In the genomic region with DNA sequence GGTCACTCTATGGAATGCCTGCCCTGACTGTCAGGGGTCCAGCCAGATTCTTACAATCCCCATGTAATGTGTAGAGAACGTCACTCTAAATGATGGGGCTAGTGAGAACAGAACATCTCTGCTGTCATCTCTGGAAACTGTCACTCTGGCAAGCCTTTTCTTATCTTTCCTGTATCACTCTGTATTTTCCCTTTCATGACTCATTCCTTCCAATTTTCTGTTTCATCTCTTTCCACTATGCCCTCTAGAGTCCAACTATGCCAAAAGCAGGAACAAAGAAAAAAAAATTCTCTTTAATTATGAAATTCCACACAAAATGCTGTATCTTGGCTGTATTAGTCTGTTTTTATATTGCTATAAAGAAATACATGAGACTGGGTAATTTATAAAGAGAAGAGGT, we compare ENCODE assay signal across 1 cellular context.
TF ChIP-seq lines count a peak whose summit lies in the region.

No MANE protein-coding gene starts in this region.

TF ChIP-seq in K562, 482 proteins besides CTCF, POLR2A, EP300 and RAD21 (continued from another document and continues in another):
- TF ChIP-seq, protein P1, sequence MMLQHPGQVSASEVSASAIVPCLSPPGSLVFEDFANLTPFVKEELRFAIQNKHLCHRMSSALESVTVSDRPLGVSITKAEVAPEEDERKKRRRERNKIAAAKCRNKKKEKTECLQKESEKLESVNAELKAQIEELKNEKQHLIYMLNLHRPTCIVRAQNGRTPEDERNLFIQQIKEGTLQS (IDR thresholded peaks at IDR 0.05) = peak; percentile 96
- TF ChIP-seq, protein P1 (CRISPR knock-in tag; conservative IDR thresholded peaks at IDR 0.05) = no peak
- TF ChIP-seq SMARCE1 (IDR thresholded peaks at IDR 0.05) (peak; percentile 94), ATF1 (CRISPR knock-in tag; IDR thresholded peaks at IDR 0.05) (no peak), ATF1 (tag; IDR thresholded peaks at IDR 0.05) (peak; percentile 28; the same call in 1 of the 2 replicates), ZBTB1 (CRISPR knock-in tag; IDR thresholded peaks at IDR 0.05; ENCODE audit: borderline replicate concordance, low read depth) (no peak), ADNP (tag; IDR thresholded peaks at IDR 0.05) (0 out of 2 replicates have a peak, but pooled peaks have one; percentile 12), CXXC5 (CRISPR knock-in tag; IDR thresholded peaks at IDR 0.05) (0 out of 2 replicates have a peak, but pooled peaks have one; percentile 31), SMAD4 (CRISPR knock-in tag; conservative IDR thresholded peaks at IDR 0.05) (peak; percentile 35; the same call in 1 of the 2 replicates), CC2D1A (IDR thresholded peaks at IDR 0.05) (0 out of 2 replicates have a peak, but pooled peaks have one; percentile 35), DPF2 (IDR thresholded peaks at IDR 0.05) (peak; percentile 90), JUN (IDR thresholded peaks at IDR 0.05; ENCODE audit: borderline replicate concordance, low read depth, low read length) (peak; percentile 97), JUN (CRISPR knock-in tag; IDR thresholded peaks at IDR 0.05; ENCODE audit: borderline replicate concordance) (no peak), BRD9 (IDR thresholded peaks at IDR 0.05; ENCODE audit: low read depth, partially characterized antibody) (peak; percentile 71), FOS (IDR thresholded peaks at IDR 0.05; ENCODE audit: extremely low read depth, insufficient read length) (peak; percentile 42), NFE2 (IDR thresholded peaks at IDR 0.05; ENCODE audit: low read depth) (peak; percentile 44), NFATC3 (IDR thresholded peaks at IDR 0.05) (peak; percentile 97), MAFF (IDR thresholded peaks at IDR 0.05; ENCODE audit: low read length) (no peak), FOSL1 (tag; conservative IDR thresholded peaks at IDR 0.05) (peak; percentile 99), ZNF583 (CRISPR knock-in tag; IDR thresholded peaks at IDR 0.05) (no peak), CCNT2 (IDR thresholded peaks at IDR 0.05; ENCODE audit: borderline replicate concordance, extremely low read depth, insufficient read length, low read depth, low read length) (peak; percentile 31), ZNF232 (CRISPR knock-in tag; IDR thresholded peaks at IDR 0.05) (no peak), MEIS2 (IDR thresholded peaks at IDR 0.05; ENCODE audit: partially characterized antibody) (peak; percentile 78), FOXJ2 (tag; IDR thresholded peaks at IDR 0.05) (0 out of 2 replicates have a peak, but pooled peaks have one; percentile 55), EWSR1 (IDR thresholded peaks at IDR 0.05; ENCODE audit: borderline replicate concordance, low read depth, partially characterized antibody) (no peak), HDAC2 (IDR thresholded peaks at IDR 0.05) (peak; percentile 72; the same call in 1 of the 2 replicates), MAFG (tag; conservative IDR thresholded peaks at IDR 0.05) (peak; percentile 25; the same call in 1 of the 2 replicates), SOX6 (IDR thresholded peaks at IDR 0.05) (peak; percentile 30; the same call in 1 of the 2 replicates), SMC3 (conservative IDR thresholded peaks at IDR 0.05; ENCODE audit: insufficient read depth, low read depth, low read length) (no peak), EHMT2 (IDR thresholded peaks at IDR 0.05) (0 out of 2 replicates have a peak, but pooled peaks have one; percentile 27), MTF1 (CRISPR knock-in tag; IDR thresholded peaks at IDR 0.05; ENCODE audit: borderline replicate concordance) (no peak), MECOM (CRISPR knock-in tag; IDR thresholded peaks at IDR 0.05) (peak; percentile 36; the same call in 1 of the 2 replicates), HDAC1 (IDR thresholded peaks at IDR 0.05) (peak in 1 of 2 experiments; percentile 52; a peak in 1 of 4 replicates), KDM1A (IDR thresholded peaks at IDR 0.05) (peak in 1 of 2 experiments; percentile 56; a peak in 2 of 4 replicates), NEUROD1 (IDR thresholded peaks at IDR 0.05; ENCODE audit: borderline replicate concordance, low read depth, low read length, partially characterized antibody) (peak; percentile 19), CREM (IDR thresholded peaks at IDR 0.05; ENCODE audit: low read depth) (0 out of 2 replicates have a peak, but pooled peaks have one; percentile 16), ZBED1 (IDR thresholded peaks at IDR 0.05) (no peak), TEAD4 (IDR thresholded peaks at IDR 0.05; ENCODE audit: low read length) (peak; percentile 29; the same call in 1 of the 2 replicates), TEAD4 (CRISPR knock-in tag; IDR thresholded peaks at IDR 0.05; ENCODE audit: borderline replicate concordance) (no peak), SMARCC2 (IDR thresholded peaks at IDR 0.05; ENCODE audit: low read depth) (peak; percentile 73; the same call in 1 of the 2 replicates), HDAC8 (tag; IDR thresholded peaks at IDR 0.05) (no peak), HDAC3 (IDR thresholded peaks at IDR 0.05; ENCODE audit: borderline replicate concordance, partially characterized antibody) (peak; percentile 42), TRIM24 (IDR thresholded peaks at IDR 0.05) (peak; percentile 50 to 71), RCOR1 (IDR thresholded peaks at IDR 0.05; ENCODE audit: borderline replicate concordance in 1 of 2, low read depth in 2 of 2, low read length in 2 of 2) (peak in 1 of 2 experiments; percentile 76; a peak in 1 of 4 replicates), KLF6 (CRISPR knock-in tag; IDR thresholded peaks at IDR 0.05; ENCODE audit: borderline replicate concordance) (0 out of 2 replicates have a peak, but pooled peaks have one; percentile 12), GATAD2B (IDR thresholded peaks at IDR 0.05; ENCODE audit: borderline replicate concordance) (peak; percentile 66; the same call in 1 of the 2 replicates), MTA2 (IDR thresholded peaks at IDR 0.05; ENCODE audit: low read depth) (peak; percentile 46; the same call in 1 of the 2 replicates), MEF2D (tag; conservative IDR thresholded peaks at IDR 0.05; ENCODE audit: low read depth) (no peak), TAL1 (IDR thresholded peaks at IDR 0.05) (0 out of 2 replicates have a peak, but pooled peaks have one; percentile 15)
- TF ChIP-seq, protein P2, sequence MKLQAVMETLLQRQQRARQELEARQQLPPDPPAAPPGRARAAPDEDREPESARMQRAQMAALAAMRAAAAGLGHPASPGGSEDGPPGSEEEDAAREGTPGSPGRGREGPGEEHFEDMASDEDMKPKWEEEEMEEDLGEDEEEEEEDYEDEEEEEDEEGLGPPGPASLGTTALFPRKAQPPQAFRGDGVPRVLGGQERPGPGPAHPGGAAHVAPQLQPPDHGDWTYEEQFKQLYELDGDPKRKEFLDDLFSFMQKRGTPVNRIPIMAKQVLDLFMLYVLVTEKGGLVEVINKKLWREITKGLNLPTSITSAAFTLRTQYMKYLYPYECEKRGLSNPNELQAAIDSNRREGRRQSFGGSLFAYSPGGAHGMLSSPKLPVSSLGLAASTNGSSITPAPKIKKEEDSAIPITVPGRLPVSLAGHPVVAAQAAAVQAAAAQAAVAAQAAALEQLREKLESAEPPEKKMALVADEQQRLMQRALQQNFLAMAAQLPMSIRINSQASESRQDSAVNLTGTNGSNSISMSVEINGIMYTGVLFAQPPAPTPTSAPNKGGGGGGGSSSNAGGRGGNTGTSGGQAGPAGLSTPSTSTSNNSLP (IDR thresholded peaks at IDR 0.05; ENCODE audit: borderline replicate concordance, low read depth, low read length) = peak; percentile 75; the same call in 1 of the 2 replicates
- TF ChIP-seq, protein P3, sequence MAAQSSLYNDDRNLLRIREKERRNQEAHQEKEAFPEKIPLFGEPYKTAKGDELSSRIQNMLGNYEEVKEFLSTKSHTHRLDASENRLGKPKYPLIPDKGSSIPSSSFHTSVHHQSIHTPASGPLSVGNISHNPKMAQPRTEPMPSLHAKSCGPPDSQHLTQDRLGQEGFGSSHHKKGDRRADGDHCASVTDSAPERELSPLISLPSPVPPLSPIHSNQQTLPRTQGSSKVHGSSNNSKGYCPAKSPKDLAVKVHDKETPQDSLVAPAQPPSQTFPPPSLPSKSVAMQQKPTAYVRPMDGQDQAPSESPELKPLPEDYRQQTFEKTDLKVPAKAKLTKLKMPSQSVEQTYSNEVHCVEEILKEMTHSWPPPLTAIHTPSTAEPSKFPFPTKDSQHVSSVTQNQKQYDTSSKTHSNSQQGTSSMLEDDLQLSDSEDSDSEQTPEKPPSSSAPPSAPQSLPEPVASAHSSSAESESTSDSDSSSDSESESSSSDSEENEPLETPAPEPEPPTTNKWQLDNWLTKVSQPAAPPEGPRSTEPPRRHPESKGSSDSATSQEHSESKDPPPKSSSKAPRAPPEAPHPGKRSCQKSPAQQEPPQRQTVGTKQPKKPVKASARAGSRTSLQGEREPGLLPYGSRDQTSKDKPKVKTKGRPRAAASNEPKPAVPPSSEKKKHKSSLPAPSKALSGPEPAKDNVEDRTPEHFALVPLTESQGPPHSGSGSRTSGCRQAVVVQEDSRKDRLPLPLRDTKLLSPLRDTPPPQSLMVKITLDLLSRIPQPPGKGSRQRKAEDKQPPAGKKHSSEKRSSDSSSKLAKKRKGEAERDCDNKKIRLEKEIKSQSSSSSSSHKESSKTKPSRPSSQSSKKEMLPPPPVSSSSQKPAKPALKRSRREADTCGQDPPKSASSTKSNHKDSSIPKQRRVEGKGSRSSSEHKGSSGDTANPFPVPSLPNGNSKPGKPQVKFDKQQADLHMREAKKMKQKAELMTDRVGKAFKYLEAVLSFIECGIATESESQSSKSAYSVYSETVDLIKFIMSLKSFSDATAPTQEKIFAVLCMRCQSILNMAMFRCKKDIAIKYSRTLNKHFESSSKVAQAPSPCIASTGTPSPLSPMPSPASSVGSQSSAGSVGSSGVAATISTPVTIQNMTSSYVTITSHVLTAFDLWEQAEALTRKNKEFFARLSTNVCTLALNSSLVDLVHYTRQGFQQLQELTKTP (IDR thresholded peaks at IDR 0.05; ENCODE audit: low read depth in 1 of 2, partially characterized antibody in 2 of 2) = peak in 1 of 2 experiments; percentile 46
- TF ChIP-seq, protein P4, sequence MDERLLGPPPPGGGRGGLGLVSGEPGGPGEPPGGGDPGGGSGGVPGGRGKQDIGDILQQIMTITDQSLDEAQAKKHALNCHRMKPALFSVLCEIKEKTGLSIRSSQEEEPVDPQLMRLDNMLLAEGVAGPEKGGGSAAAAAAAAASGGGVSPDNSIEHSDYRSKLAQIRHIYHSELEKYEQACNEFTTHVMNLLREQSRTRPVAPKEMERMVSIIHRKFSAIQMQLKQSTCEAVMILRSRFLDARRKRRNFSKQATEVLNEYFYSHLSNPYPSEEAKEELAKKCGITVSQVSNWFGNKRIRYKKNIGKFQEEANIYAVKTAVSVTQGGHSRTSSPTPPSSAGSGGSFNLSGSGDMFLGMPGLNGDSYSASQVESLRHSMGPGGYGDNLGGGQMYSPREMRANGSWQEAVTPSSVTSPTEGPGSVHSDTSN (CRISPR knock-in tag; IDR thresholded peaks at IDR 0.05; ENCODE audit: low read depth) = peak; percentile 30; the same call in 1 of the 2 replicates
- TF ChIP-seq, protein P4 (tag; conservative IDR thresholded peaks at IDR 0.05; ENCODE audit: low read depth) = peak; percentile 73
- TF ChIP-seq, protein P5, sequence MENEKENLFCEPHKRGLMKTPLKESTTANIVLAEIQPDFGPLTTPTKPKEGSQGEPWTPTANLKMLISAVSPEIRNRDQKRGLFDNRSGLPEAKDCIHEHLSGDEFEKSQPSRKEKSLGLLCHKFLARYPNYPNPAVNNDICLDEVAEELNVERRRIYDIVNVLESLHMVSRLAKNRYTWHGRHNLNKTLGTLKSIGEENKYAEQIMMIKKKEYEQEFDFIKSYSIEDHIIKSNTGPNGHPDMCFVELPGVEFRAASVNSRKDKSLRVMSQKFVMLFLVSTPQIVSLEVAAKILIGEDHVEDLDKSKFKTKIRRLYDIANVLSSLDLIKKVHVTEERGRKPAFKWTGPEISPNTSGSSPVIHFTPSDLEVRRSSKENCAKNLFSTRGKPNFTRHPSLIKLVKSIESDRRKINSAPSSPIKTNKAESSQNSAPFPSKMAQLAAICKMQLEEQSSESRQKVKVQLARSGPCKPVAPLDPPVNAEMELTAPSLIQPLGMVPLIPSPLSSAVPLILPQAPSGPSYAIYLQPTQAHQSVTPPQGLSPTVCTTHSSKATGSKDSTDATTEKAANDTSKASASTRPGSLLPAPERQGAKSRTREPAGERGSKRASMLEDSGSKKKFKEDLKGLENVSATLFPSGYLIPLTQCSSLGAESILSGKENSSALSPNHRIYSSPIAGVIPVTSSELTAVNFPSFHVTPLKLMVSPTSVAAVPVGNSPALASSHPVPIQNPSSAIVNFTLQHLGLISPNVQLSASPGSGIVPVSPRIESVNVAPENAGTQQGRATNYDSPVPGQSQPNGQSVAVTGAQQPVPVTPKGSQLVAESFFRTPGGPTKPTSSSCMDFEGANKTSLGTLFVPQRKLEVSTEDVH (IDR thresholded peaks at IDR 0.05; ENCODE audit: low read depth, partially characterized antibody) = peak; percentile 49
- TF ChIP-seq, protein P6, sequence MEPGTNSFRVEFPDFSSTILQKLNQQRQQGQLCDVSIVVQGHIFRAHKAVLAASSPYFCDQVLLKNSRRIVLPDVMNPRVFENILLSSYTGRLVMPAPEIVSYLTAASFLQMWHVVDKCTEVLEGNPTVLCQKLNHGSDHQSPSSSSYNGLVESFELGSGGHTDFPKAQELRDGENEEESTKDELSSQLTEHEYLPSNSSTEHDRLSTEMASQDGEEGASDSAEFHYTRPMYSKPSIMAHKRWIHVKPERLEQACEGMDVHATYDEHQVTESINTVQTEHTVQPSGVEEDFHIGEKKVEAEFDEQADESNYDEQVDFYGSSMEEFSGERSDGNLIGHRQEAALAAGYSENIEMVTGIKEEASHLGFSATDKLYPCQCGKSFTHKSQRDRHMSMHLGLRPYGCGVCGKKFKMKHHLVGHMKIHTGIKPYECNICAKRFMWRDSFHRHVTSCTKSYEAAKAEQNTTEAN (CRISPR knock-in tag; IDR thresholded peaks at IDR 0.05) = no peak
- TF ChIP-seq, protein P7, sequence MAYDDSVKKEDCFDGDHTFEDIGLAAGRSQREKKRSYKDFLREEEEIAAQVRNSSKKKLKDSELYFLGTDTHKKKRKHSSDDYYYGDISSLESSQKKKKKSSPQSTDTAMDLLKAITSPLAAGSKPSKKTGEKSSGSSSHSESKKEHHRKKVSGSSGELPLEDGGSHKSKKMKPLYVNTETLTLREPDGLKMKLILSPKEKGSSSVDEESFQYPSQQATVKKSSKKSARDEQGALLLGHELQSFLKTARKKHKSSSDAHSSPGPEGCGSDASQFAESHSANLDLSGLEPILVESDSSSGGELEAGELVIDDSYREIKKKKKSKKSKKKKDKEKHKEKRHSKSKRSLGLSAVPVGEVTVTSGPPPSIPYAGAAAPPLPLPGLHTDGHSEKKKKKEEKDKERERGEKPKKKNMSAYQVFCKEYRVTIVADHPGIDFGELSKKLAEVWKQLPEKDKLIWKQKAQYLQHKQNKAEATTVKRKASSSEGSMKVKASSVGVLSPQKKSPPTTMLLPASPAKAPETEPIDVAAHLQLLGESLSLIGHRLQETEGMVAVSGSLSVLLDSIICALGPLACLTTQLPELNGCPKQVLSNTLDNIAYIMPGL (CRISPR knock-in tag; IDR thresholded peaks at IDR 0.05) = no peak
